In genomic region chr7:16491148-16491547, GRCh38 we compare ENCODE assay signal across 20 cellular contexts. TPM values are rescaled to one million over a fixed set of nuclear protein-coding genes. Genes with fewer than 3 reads are reported as not detected.
DNase-seq lines count a peak whose midpoint lies in the region; ATAC-seq, FAIRE-seq and TF ChIP-seq lines count a peak whose summit lies in the region.
"Had no signal": no experiment of that assay in that cellular context is flagged by ENCODE, and none has a peak within 500 bp of the region (broad histone marks: within the 10 kb centered on the region; RNA-seq: fewer than 3 reads in every experiment).

No MANE protein-coding gene starts in this region.

- H3K9ac ChIP-seq in keratinocyte (ENCODE audit: control insufficient read depth, extremely low read depth, insufficient read depth, low read length) = no peak overlapping the region

- H3K4me3 Mint-ChIP-seq in activated T-cell treated with anti-CD3 and anti-CD28 coated beads, Interleukin-2, amount 50 U/mL, for 4 hours = no peak overlapping the region
- H3K4me3 Mint-ChIP-seq: CD4-positive, alpha-beta T cell; H9 had no signal

- FAIRE-seq in keratinocyte (lab: Jason Lieb, UNC) = peak; percentile 17

- H3K9me1 ChIP-seq in keratinocyte (ENCODE audit: control insufficient read depth, extremely low read depth, insufficient read depth, low read length) = no peaks in the 10 kb centered on the region

- TF ChIP-seq CTCF in keratinocyte (optimal IDR thresholded peaks at IDR 0.05 in 1 of 3, IDR thresholded peaks at IDR 0.05 in 1 of 3, conservative IDR thresholded peaks at IDR 0.05 in 1 of 3; ENCODE audit: extremely low read depth in 1 of 3, insufficient read depth in 2 of 3, low read length in 3 of 3) = no peak

- DNase-seq in LoVo (ENCODE audit: low spot score) (peak; percentile 19), astrocyte of the hippocampus (ENCODE audit: low read depth, low spot score) (peak; percentile 18), keratinocyte (ENCODE audit: low read depth, low spot score) (no peak), renal cortical epithelial cell (ENCODE audit: low read depth) (peak; percentile 64), HT-29 (ENCODE audit: low spot score) (no peak), DMS53 (lab: John Stamatoyannopoulos, UW) (no peak), NCI-H1417 treated with DMSO at 0.1 percent for 48 hours (lab: John Stamatoyannopoulos, UW) (no peak)
- DNase-seq in activated T-cell treated with anti-CD3 and anti-CD28 coated beads, Interleukin-2, amount 50 U/mL, for 4 hours = no peak
- DNase-seq: BE2C; Calu3; CD4-positive, alpha-beta T cell; H9; KG1; NCI-H1048; NCI-H446; NK-92 treated with Interleukin-12 subunit alpha and Interleukin-12 subunit beta, amount 100 ng/mL, for 24 hours had no signal

- no peak overlapping the region for H3K4me3 ChIP-seq in keratinocyte (ENCODE audit: control insufficient read depth in 2 of 3, extremely low read depth in 1 of 3, insufficient read depth in 2 of 3, low read depth in 1 of 3, low read length in 3 of 3)

- H3K27me3 Mint-ChIP-seq in activated T-cell treated with anti-CD3 and anti-CD28 coated beads, Interleukin-2, amount 50 U/mL, for 4 hours (ENCODE audit: low read depth) = peaks cover 2% of the 10 kb centered on the region

- no peaks in the 10 kb centered on the region for H3K4me1 ChIP-seq in keratinocyte (ENCODE audit: control insufficient read depth, extremely low read depth, insufficient read depth, low read length)
- H3K4me1 ChIP-seq: BE2C had no signal

- no peak for ATAC-seq in activated T-cell treated with anti-CD3 and anti-CD28 coated beads, Interleukin-2, amount 50 U/mL, for 4 hours

- no peak overlapping the region for H2AFZ ChIP-seq in keratinocyte (ENCODE audit: control insufficient read depth, low read length)

- H3K4me2 ChIP-seq in keratinocyte (ENCODE audit: control insufficient read depth, extremely low read depth, insufficient read depth, low read depth, low read length) = no peak overlapping the region

- H3K27ac ChIP-seq in keratinocyte (ENCODE audit: control insufficient read depth, insufficient read depth, low read length) = no peak overlapping the region
- H3K27ac ChIP-seq: RWPE1 had no signal

- dilution Hi-C loops in keratinocyte (cut with MboI; ENCODE audit: extremely low pct_ligation_motif_present, low sequenced_read_pairs) = no loop called here

- no peaks in the 10 kb centered on the region for H3K27me3 ChIP-seq in keratinocyte (ENCODE audit: control insufficient read depth, extremely low read depth, insufficient read depth, low read length)
- H3K27me3 ChIP-seq: BE2C had no signal

- no peaks in the 10 kb centered on the region for H3K9me3 ChIP-seq in keratinocyte (ENCODE audit: control insufficient read depth, low read depth, low read length)
- H3K9me3 ChIP-seq: BE2C had no signal

- H3K36me3 ChIP-seq in keratinocyte (ENCODE audit: control insufficient read depth in 2 of 2, extremely low read depth in 1 of 2, insufficient read depth in 2 of 2, low read length in 2 of 2) = no peaks in the 10 kb centered on the region
- H3K36me3 ChIP-seq: BE2C had no signal

- no peaks in the 10 kb centered on the region for H3K79me2 ChIP-seq in keratinocyte (ENCODE audit: control insufficient read depth, insufficient read depth, low read length)

- H3K4me1 Mint-ChIP-seq in activated T-cell treated with anti-CD3 and anti-CD28 coated beads, Interleukin-2, amount 50 U/mL, for 4 hours (ENCODE audit: low read depth) = no peaks in the 10 kb centered on the region
- H3K4me1 Mint-ChIP-seq: H9 had no signal

- H4K20me1 ChIP-seq in keratinocyte (ENCODE audit: control insufficient read depth, extremely low read depth, insufficient read depth, low read length) = no peaks in the 10 kb centered on the region

- H3K9me3 Mint-ChIP-seq in activated T-cell treated with anti-CD3 and anti-CD28 coated beads, Interleukin-2, amount 50 U/mL, for 4 hours = no peaks in the 10 kb centered on the region
- H3K9me3 Mint-ChIP-seq: CD4-positive, alpha-beta T cell; H9 had no signal

- H3K36me3 Mint-ChIP-seq in activated T-cell treated with anti-CD3 and anti-CD28 coated beads, Interleukin-2, amount 50 U/mL, for 4 hours (ENCODE audit: insufficient read depth) = no peaks in the 10 kb centered on the region

RNA-seq across cellular contexts. Expression of gene SOSTDC1, which starts 25.6 kb away (rescaled TPM):
- 0.31 to 0.63 TPM (median 0.32 TPM) in 3 replicates for polyA plus RNA-seq in keratinocyte
- not detected for polyA plus RNA-seq in keratinocyte (2011; ENCODE audit: low read depth)
- polyA plus RNA-seq in keratinocyte (2011; cell fraction: cytosol; rRNA removed) = 0.22 and 0.23 TPM in 2 replicates
- 0.16 and 0.22 TPM in 2 replicates for polyA plus RNA-seq in keratinocyte (2011; cell fraction: nucleus; rRNA removed)
- polyA plus RNA-seq in keratinocyte (2012; ENCODE audit: low replicate concordance) = 0.15 TPM in 1 of 2 replicates, not detected in the other
- polyA minus RNA-seq in keratinocyte = not detected in 3 replicates
- not detected for polyA minus RNA-seq in keratinocyte (2011; cell fraction: cytosol; rRNA and poly(A)+ RNA removed)
- polyA minus RNA-seq in keratinocyte (2011; cell fraction: nucleus; rRNA and poly(A)+ RNA removed) = not detected in 2 replicates
- total RNA-seq in renal cortical epithelial cell = 11.4 TPM in 1 of 2 replicates, not detected in the other
- total RNA-seq in HT-29 (2014; rRNA removed; shearing (Covaris generic)) = 21.1 and 22.2 TPM in 2 replicates
- total RNA-seq in activated T-cell treated with anti-CD3 and anti-CD28 coated beads, Interleukin-2, amount 50 U/mL, for 4 hours = not detected
- total RNA-seq: CD4-positive, alpha-beta T cell; G401; H9; MCF 10A had no signal

RNA-seq across cellular contexts. Expression of gene LRRC72, which starts 35.5 kb away (rescaled TPM):
- not detected in 3 replicates for polyA plus RNA-seq in keratinocyte
- polyA plus RNA-seq in keratinocyte (2011; ENCODE audit: low read depth) = not detected
- not detected in 2 replicates for polyA plus RNA-seq in keratinocyte (2011; cell fraction: cytosol; rRNA removed)
- polyA plus RNA-seq in keratinocyte (2011; cell fraction: nucleus; rRNA removed) = not detected in 2 replicates
- polyA plus RNA-seq in keratinocyte (2012; ENCODE audit: low replicate concordance) = not detected in 2 replicates
- not detected in 3 replicates for polyA minus RNA-seq in keratinocyte
- polyA minus RNA-seq in keratinocyte (2011; cell fraction: cytosol; rRNA and poly(A)+ RNA removed) = not detected
- polyA minus RNA-seq in keratinocyte (2011; cell fraction: nucleus; rRNA and poly(A)+ RNA removed) = not detected in 2 replicates
- not detected in 2 replicates for total RNA-seq in renal cortical epithelial cell
- not detected in 2 replicates for total RNA-seq in HT-29 (2014; rRNA removed; shearing (Covaris generic))
- total RNA-seq in activated T-cell treated with anti-CD3 and anti-CD28 coated beads, Interleukin-2, amount 50 U/mL, for 4 hours = not detected
- total RNA-seq: Calu3; CD4-positive, alpha-beta T cell; G401; H9; MCF 10A had no signal
- polyA plus RNA-seq: AG04450 had no signal

Comparison
In these comparisons a context has a peak if more than half of its experiments do, and no peak if none do; other contexts are left out.
1. DNase-seq: peak in LoVo (single experiment), astrocyte of the hippocampus (single experiment) and renal cortical epithelial cell (single experiment); none in keratinocyte (single experiment), HT-29 (single experiment), DMS53 (single experiment), NCI-H1417 treated with DMSO at 0.1 percent for 48 hours (single experiment) and activated T-cell treated with anti-CD3 and anti-CD28 coated beads, Interleukin-2, amount 50 U/mL, for 4 hours (single experiment).